Comparison of ENCODE assay signal across 1 cellular context in genomic region chr5:134245101-134245604, GRCh38.
TF ChIP-seq lines count a peak whose summit lies in the region.

No MANE protein-coding gene starts in this region.

TF ChIP-seq in HepG2, 621 proteins besides CTCF, POLR2A, EP300 and RAD21 (continued from another document and continues in another):
- TF ChIP-seq ZNF580 (CRISPR knock-in tag; IDR thresholded peaks at IDR 0.05; ENCODE audit: borderline replicate concordance, low read depth) (peak; percentile 18; the same call in 1 of the 2 replicates), TAF15 (IDR thresholded peaks at IDR 0.05; ENCODE audit: low read depth, low read length, poor library complexity, severe bottlenecking) (no peak), KLF16 (CRISPR knock-in tag; IDR thresholded peaks at IDR 0.05) (peak in 1 of 2 experiments; percentile 62; a peak in 1 of 4 replicates), RARA (CRISPR knock-in tag; IDR thresholded peaks at IDR 0.05) (peak; percentile 57), GPBP1L1 (CRISPR knock-in tag; IDR thresholded peaks at IDR 0.05) (no peak), RCOR2 (CRISPR knock-in tag; IDR thresholded peaks at IDR 0.05) (0 out of 2 replicates have a peak, but pooled peaks have one; percentile 20), FOXP4 (CRISPR knock-in tag; IDR thresholded peaks at IDR 0.05) (peak; percentile 36; the same call in 1 of the 2 replicates), DNMT3B (CRISPR knock-in tag; conservative IDR thresholded peaks at IDR 0.05) (no peak), BORCS8-MEF2B (CRISPR knock-in tag; IDR thresholded peaks at IDR 0.05) (no peak), JUNB (CRISPR knock-in tag; IDR thresholded peaks at IDR 0.05; ENCODE audit: borderline replicate concordance) (peak; percentile 74; the same call in 1 of the 2 replicates), ZNF678 (CRISPR knock-in tag; IDR thresholded peaks at IDR 0.05) (no peak), SP1 (IDR thresholded peaks at IDR 0.05) (no peak), SP1 (CRISPR knock-in tag; IDR thresholded peaks at IDR 0.05) (no peak), MXD3 (CRISPR knock-in tag; IDR thresholded peaks at IDR 0.05) (no peak), KDM6A (CRISPR knock-in tag; IDR thresholded peaks at IDR 0.05; ENCODE audit: low read depth) (0 out of 2 replicates have a peak, but pooled peaks have one; percentile 27), ATF3 (CRISPR knock-in tag; IDR thresholded peaks at IDR 0.05) (peak; percentile 90), GMEB1 (CRISPR knock-in tag; IDR thresholded peaks at IDR 0.05; ENCODE audit: borderline replicate concordance) (no peak), MTA1 (CRISPR knock-in tag; IDR thresholded peaks at IDR 0.05; ENCODE audit: borderline replicate concordance) (no peak), MIER3 (CRISPR knock-in tag; IDR thresholded peaks at IDR 0.05; ENCODE audit: borderline replicate concordance) (peak; percentile 74; the same call in 1 of the 2 replicates), GATAD1 (CRISPR knock-in tag; IDR thresholded peaks at IDR 0.05) (peak; percentile 42; the same call in 1 of the 2 replicates), PHF8 (CRISPR knock-in tag; IDR thresholded peaks at IDR 0.05) (no peak), FOSL2 (CRISPR knock-in tag; IDR thresholded peaks at IDR 0.05) (peak; percentile 98), ARNTL (CRISPR knock-in tag; IDR thresholded peaks at IDR 0.05) (no peak), MIXL1 (CRISPR knock-in tag; IDR thresholded peaks at IDR 0.05) (peak; percentile 41; the same call in 1 of the 2 replicates), ZNF777 (CRISPR knock-in tag; IDR thresholded peaks at IDR 0.05) (no peak), PAXIP1 (CRISPR knock-in tag; conservative IDR thresholded peaks at IDR 0.05) (peak; percentile 61), TBX3 (IDR thresholded peaks at IDR 0.05; ENCODE audit: borderline replicate concordance) (peak; percentile 38; the same call in 1 of the 2 replicates), LRRFIP1 (CRISPR knock-in tag; conservative IDR thresholded peaks at IDR 0.05) (no peak), AHDC1 (CRISPR knock-in tag; IDR thresholded peaks at IDR 0.05; ENCODE audit: borderline replicate concordance) (0 out of 2 replicates have a peak, but pooled peaks have one; percentile 26), POLR2G (IDR thresholded peaks at IDR 0.05; ENCODE audit: low read depth, low read length) (no peak), ZNF460 (CRISPR knock-in tag; IDR thresholded peaks at IDR 0.05; ENCODE audit: borderline replicate concordance) (no peak), ZNF143 (CRISPR knock-in tag; IDR thresholded peaks at IDR 0.05) (no peak), ZNF512 (CRISPR knock-in tag; IDR thresholded peaks at IDR 0.05) (no peak), YEATS2 (CRISPR knock-in tag; IDR thresholded peaks at IDR 0.05; ENCODE audit: borderline replicate concordance) (peak; percentile 47; the same call in 1 of the 2 replicates)
